Comparison of ENCODE assay signal across 14 cellular contexts in the genomic region with DNA sequence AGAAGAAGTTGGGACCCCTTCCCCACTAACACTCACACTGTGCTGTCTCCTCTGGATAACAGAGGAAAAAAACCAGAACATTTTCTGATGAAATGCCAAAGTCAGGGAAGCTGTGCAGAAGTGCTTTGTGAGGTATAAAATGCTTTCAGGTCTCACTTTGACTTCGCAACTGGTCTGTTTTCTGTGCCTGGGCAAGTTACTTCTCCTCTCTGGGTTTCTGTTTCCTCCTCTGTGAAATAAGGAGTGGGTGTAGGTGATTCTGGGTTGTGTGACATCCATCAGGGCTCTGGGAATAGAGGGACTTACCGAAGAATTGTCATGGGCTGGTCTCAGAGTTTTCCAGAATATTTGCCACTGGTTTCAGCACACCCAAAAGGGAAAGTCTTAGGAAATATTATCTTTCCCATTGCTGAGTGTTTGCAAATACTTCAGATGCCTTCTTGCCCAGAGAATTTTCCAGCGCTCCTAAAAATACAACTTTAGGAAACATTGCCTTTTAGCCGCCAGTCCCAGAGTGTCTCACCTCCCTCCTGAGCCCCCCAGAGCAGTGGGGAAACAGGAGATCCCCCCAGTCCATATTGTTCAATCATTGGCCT.
DNase-seq lines count a peak whose midpoint lies in the region; ATAC-seq, FAIRE-seq and TF ChIP-seq lines count a peak whose summit lies in the region.
"Had no signal": no experiment of that assay in that cellular context is flagged by ENCODE, and none has a peak within 500 bp of the region (broad histone marks: within the 10 kb centered on the region; RNA-seq: fewer than 3 reads in every experiment).

No MANE protein-coding gene starts in this region.

- H4K20me1 ChIP-seq in HepG2 (ENCODE audit: insufficient read depth, low read length) = no peaks in the 10 kb centered on the region

- TF ChIP-seq RAD21 in liver (IDR thresholded peaks at IDR 0.05) (no peak), HepG2 (CRISPR knock-in tag; IDR thresholded peaks at IDR 0.05) (no peak)

- no peak for TF ChIP-seq EP300 in HepG2 (IDR thresholded peaks at IDR 0.05; ENCODE audit: low read depth in 2 of 2, low read length in 2 of 2)
- TF ChIP-seq EP300 in HepG2 (CRISPR knock-in tag; IDR thresholded peaks at IDR 0.05; ENCODE audit: borderline replicate concordance) = no peak

- peak overlapping the region; percentile 81 to 94 (median 87) for H3K4me3 Mint-ChIP-seq in naive thymus-derived CD4-positive, alpha-beta T cell

- H3K36me3 ChIP-seq in liver (ENCODE audit: control insufficient read depth in 4 of 4, insufficient read depth in 3 of 4, low read depth in 1 of 4, low read length in 3 of 4) = no peaks in the 10 kb centered on the region
- peaks cover 0 to 1% of the 10 kb centered on the region in 2 experiments; a peak in 4 of 5 replicates for H3K36me3 ChIP-seq in HepG2 (replicated peaks in 1 of 2; ENCODE audit: control insufficient read depth in 1 of 2, insufficient read depth in 2 of 2, low read length in 2 of 2)
- no peaks in the 10 kb centered on the region for H3K36me3 ChIP-seq in ascending aorta
- H3K36me3 ChIP-seq in naive thymus-derived CD4-positive, alpha-beta T cell (ENCODE audit: control insufficient read depth in 2 of 3, insufficient read depth in 3 of 3, low read length in 3 of 3) = no peaks in the 10 kb centered on the region

- H3K4me3 ChIP-seq in liver (ENCODE audit: low read depth in 1 of 3, low read length in 3 of 3) = no peak overlapping the region
- H3K4me3 ChIP-seq in HepG2 (replicated peaks in 1 of 3; ENCODE audit: insufficient read depth in 1 of 3, low read depth in 2 of 3, low read length in 3 of 3) = no peak overlapping the region
- H3K4me3 ChIP-seq in ascending aorta = peak overlapping the region; percentile 51 to 72
- H3K4me3 ChIP-seq in naive thymus-derived CD4-positive, alpha-beta T cell (ENCODE audit: low read length) = peak overlapping the region; percentile 36

- no peaks in the 10 kb centered on the region for H3K27me3 ChIP-seq in liver (ENCODE audit: control insufficient read depth in 4 of 4, insufficient read depth in 4 of 4, low read length in 3 of 4)
- H3K27me3 ChIP-seq in HepG2 (ENCODE audit: control insufficient read depth in 1 of 2, insufficient read depth in 2 of 2, low read length in 2 of 2) = no peaks in the 10 kb centered on the region
- no peaks in the 10 kb centered on the region for H3K27me3 ChIP-seq in ascending aorta
- H3K27me3 ChIP-seq in naive thymus-derived CD4-positive, alpha-beta T cell (ENCODE audit: control insufficient read depth in 2 of 2, insufficient read depth in 2 of 2, low read length in 2 of 2) = no peaks in the 10 kb centered on the region

- intact Hi-C loops in HepG2 (cut with micrococcal nuclease; ENCODE audit: unreplicated experiment) (no loop called here), ascending aorta (cut with DNase I) (loop anchor here (2.0 to 10.0 kb wide), 3 partner anchors 16 to 684 kb away; no protein-coding TSS in a partner anchor)
- intact Hi-C loops in naive thymus-derived CD4-positive, alpha-beta T cell (cut with micrococcal nuclease) = loop anchor here (1.0 kb wide), 1 partner anchor 9 kb away; no protein-coding TSS in a partner anchor

- in situ Hi-C loops in HepG2 (cut with HindIII; ENCODE audit: extremely low pct_ligation_motif_present, low pct_unique_long_range_greater_than_20kb) = loop anchor here (10.0 kb wide), 1 partner anchor 264 kb away; no protein-coding TSS in a partner anchor

- H3K36me3 Mint-ChIP-seq in naive thymus-derived CD4-positive, alpha-beta T cell = peaks cover 0 to 20% (median 0%) of the 10 kb centered on the region in 5 donors

- H3K79me2 ChIP-seq in HepG2 (ENCODE audit: insufficient read depth, low read length) = no peaks in the 10 kb centered on the region

- H3K27ac ChIP-seq in liver (ENCODE audit: low read depth in 1 of 2, low read length in 2 of 2) (no peak overlapping the region), HepG2 (ENCODE audit: extremely low read length, insufficient read depth, low read length) (no peak overlapping the region), ascending aorta (peak overlapping the region; percentile 94 to 96)
- H3K27ac ChIP-seq in naive thymus-derived CD4-positive, alpha-beta T cell (ENCODE audit: low read depth, low read length) = peak overlapping the region; percentile 76

- CTCF ChIA-PET in HepG2 (lab: Yijun Ruan, JAX; ENCODE audit: low intra/inter-chr PET ratio, low total read pairs) = no interaction called here
- CTCF ChIA-PET in naive thymus-derived CD4-positive, alpha-beta T cell (lab: Charles Lee) = interaction anchor here (0.8 to 5.9 kb wide), 3 partner anchors 8 to 13 kb away, joined by 4 to 49 read pairs (median 4); no protein-coding TSS in a partner anchor

- no peaks in the 10 kb centered on the region for H3K4me1 ChIP-seq in liver (ENCODE audit: control insufficient read depth in 4 of 4, insufficient read depth in 4 of 4, low read length in 3 of 4)
- no peaks in the 10 kb centered on the region for H3K4me1 ChIP-seq in HepG2 (ENCODE audit: insufficient read depth, low read length)
- H3K4me1 ChIP-seq in ascending aorta = peaks cover 23 to 44% of the 10 kb centered on the region in 2 donors
- peaks cover 51 to 71% of the 10 kb centered on the region in 2 donors for H3K4me1 ChIP-seq in naive thymus-derived CD4-positive, alpha-beta T cell (ENCODE audit: control insufficient read depth in 2 of 2, insufficient read depth in 2 of 2, low read length in 2 of 2)

- no peak for FAIRE-seq in HepG2 (lab: Jason Lieb, UNC)

- no peak for TF ChIP-seq CTCF in liver (IDR thresholded peaks at IDR 0.05; ENCODE audit: low read depth, low read length, missing input control)
- no peak for TF ChIP-seq CTCF in HepG2 (CRISPR knock-in tag; IDR thresholded peaks at IDR 0.05)
- TF ChIP-seq CTCF in ascending aorta (IDR thresholded peaks at IDR 0.05) = no peak

- no peaks in the 10 kb centered on the region for H3K27me3 Mint-ChIP-seq in naive thymus-derived CD4-positive, alpha-beta T cell

- no peak for ATAC-seq in HepG2
- ATAC-seq in naive thymus-derived CD4-positive, alpha-beta T cell = no peak
- ATAC-seq in GM21423 (IDR thresholded peaks at IDR 0.05; ENCODE audit: unreplicated experiment) = no peak
- no peak for ATAC-seq in GM18858 (IDR thresholded peaks at IDR 0.05; ENCODE audit: unreplicated experiment)

- POLR2A ChIA-PET in HepG2 (lab: Yijun Ruan, JAX) = no interaction called here
- POLR2A ChIA-PET in naive thymus-derived CD4-positive, alpha-beta T cell (lab: Charles Lee) = interaction anchor here (1.2 to 5.0 kb wide), 2 partner anchors 8 to 40 kb away, joined by 3 to 61 read pairs; no protein-coding TSS in a partner anchor

- H3K9ac ChIP-seq in liver (ENCODE audit: low read depth in 1 of 2, low read length in 2 of 2) (no peak overlapping the region), HepG2 (ENCODE audit: insufficient read depth, low read depth, low read length) (no peak overlapping the region)

- H2AFZ ChIP-seq in HepG2 (ENCODE audit: low read length) = no peak overlapping the region

- BruUV-seq in HepG2 (replicated peaks; lab: Mats Ljungman, UMichigan) = no TSS peak

- peak overlapping the region; percentile 86 to 99 (median 98) for H3K27ac Mint-ChIP-seq in naive thymus-derived CD4-positive, alpha-beta T cell

- no peak for TF ChIP-seq POLR2A in HepG2 (IDR thresholded peaks at IDR 0.05; ENCODE audit: insufficient read depth in 1 of 2, low read depth in 2 of 2, low read length in 2 of 2)

- 81% methylated on average over 4 of the region's 4 CpGs for WGBS in liver
- WGBS in HepG2 (ENCODE audit: low lambda C conversion rate) = 97% methylated on average over 4 of the region's 4 CpGs

- H3K9me3 ChIP-seq in liver (ENCODE audit: control insufficient read depth in 4 of 4, low read length in 3 of 4) = no peaks in the 10 kb centered on the region
- H3K9me3 ChIP-seq in HepG2 (ENCODE audit: low read length) = no peaks in the 10 kb centered on the region
- H3K9me3 ChIP-seq in ascending aorta = no peaks in the 10 kb centered on the region
- no peaks in the 10 kb centered on the region for H3K9me3 ChIP-seq in naive thymus-derived CD4-positive, alpha-beta T cell (ENCODE audit: control insufficient read depth in 2 of 3, low read length in 3 of 3)

- H3K9me3 Mint-ChIP-seq in naive thymus-derived CD4-positive, alpha-beta T cell = no peaks in the 10 kb centered on the region

- H3K4me2 ChIP-seq in HepG2 (ENCODE audit: low read depth, low read length) = no peak overlapping the region

- peaks cover 42 to 92% (median 84%) of the 10 kb centered on the region in 7 donors for H3K4me1 Mint-ChIP-seq in naive thymus-derived CD4-positive, alpha-beta T cell

- DNase-seq in HepG2 (ENCODE audit: low spot score) = no peak
- DNase-seq in ascending aorta (ENCODE audit: low spot score in 2 of 2) = no peak
- no peak for DNase-seq in naive thymus-derived CD4-positive, alpha-beta T cell
- no peak for DNase-seq in epidermal melanocyte (ENCODE audit: insufficient read length, low spot score)
- no peak for DNase-seq in putamen (ENCODE audit: low spot score)
- DNase-seq: left colon; NCI-H146; NCI-H82; stimulated activated CD4-positive, alpha-beta T cell treated with anti-CD3 and anti-CD28 coated beads, Interleukin-4, amount 100 ng/mL, for 1 hour; substantia nigra; SW 1271 had no signal

TF ChIP-seq in liver, 16 proteins besides CTCF, POLR2A, EP300 and RAD21 (continues in another document):
- no peak for TF ChIP-seq FOXA2 (IDR thresholded peaks at IDR 0.05)

TF ChIP-seq in HepG2, 621 proteins besides CTCF, POLR2A, EP300 and RAD21 (continues in another document):
- TF ChIP-seq, protein P1, sequence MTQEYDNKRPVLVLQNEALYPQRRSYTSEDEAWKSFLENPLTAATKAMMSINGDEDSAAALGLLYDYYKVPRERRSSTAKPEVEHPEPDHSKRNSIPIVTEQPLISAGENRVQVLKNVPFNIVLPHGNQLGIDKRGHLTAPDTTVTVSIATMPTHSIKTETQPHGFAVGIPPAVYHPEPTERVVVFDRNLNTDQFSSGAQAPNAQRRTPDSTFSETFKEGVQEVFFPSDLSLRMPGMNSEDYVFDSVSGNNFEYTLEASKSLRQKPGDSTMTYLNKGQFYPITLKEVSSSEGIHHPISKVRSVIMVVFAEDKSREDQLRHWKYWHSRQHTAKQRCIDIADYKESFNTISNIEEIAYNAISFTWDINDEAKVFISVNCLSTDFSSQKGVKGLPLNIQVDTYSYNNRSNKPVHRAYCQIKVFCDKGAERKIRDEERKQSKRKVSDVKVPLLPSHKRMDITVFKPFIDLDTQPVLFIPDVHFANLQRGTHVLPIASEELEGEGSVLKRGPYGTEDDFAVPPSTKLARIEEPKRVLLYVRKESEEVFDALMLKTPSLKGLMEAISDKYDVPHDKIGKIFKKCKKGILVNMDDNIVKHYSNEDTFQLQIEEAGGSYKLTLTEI (CRISPR knock-in tag; conservative IDR thresholded peaks at IDR 0.05) = no peak
- TF ChIP-seq CC2D1A (CRISPR knock-in tag; IDR thresholded peaks at IDR 0.05) (no peak), ZNF260 (CRISPR knock-in tag; IDR thresholded peaks at IDR 0.05; ENCODE audit: borderline replicate concordance, low read depth) (no peak), ZNF451 (CRISPR knock-in tag; IDR thresholded peaks at IDR 0.05) (no peak), ZNF33B (CRISPR knock-in tag; IDR thresholded peaks at IDR 0.05) (no peak), GPN1 (CRISPR knock-in tag; IDR thresholded peaks at IDR 0.05; ENCODE audit: borderline replicate concordance) (no peak), ZNF501 (CRISPR knock-in tag; IDR thresholded peaks at IDR 0.05) (no peak)

Comparison
In these comparisons a context has a peak if more than half of its experiments do, and no peak if none do; other contexts are left out.
1. H3K27ac ChIP-seq: peak in ascending aorta (2 of 2) and naive thymus-derived CD4-positive, alpha-beta T cell (single experiment); none in liver (0 of 2) and HepG2 (single experiment).
2. H3K4me3 ChIP-seq: peak in ascending aorta (2 of 2) and naive thymus-derived CD4-positive, alpha-beta T cell (single experiment); none in liver (0 of 3) and HepG2 (0 of 3).